19 cellular contexts compared by ENCODE assay signal in the genomic region with DNA sequence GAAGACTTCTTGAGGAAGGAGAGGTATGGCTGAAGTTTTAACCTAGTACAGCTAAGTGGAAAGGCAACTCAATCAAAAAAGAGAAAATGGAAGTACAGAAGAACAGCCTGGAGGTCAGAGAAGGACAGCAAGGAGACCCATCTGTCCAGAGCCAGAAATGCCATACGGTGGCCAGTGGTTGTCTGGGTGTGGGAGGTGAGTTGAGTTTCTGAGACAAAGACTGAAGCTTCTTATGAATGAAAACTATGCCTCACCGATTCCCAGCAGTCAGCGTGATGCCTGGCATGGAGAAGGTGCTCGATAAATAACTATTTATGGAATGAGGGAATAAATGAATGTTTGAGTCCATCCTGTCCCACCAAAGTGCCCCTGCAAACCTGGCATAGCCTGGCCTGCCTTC.
DNase-seq lines count a peak whose midpoint lies in the region; ATAC-seq and TF ChIP-seq lines count a peak whose summit lies in the region.
"Had no signal": no experiment of that assay in that cellular context is flagged by ENCODE, and none has a peak within 500 bp of the region (broad histone marks: within the 10 kb centered on the region; RNA-seq: fewer than 3 reads in every experiment).

No MANE protein-coding gene starts in this region.

- intact Hi-C loops in psoas muscle (cut with DNase I): loop anchor here in 1 of 2 donors (10.0 kb wide), 1 partner anchor 56 kb away; no protein-coding TSS in a partner anchor

- DNase-seq in DMS 273 (lab: John Stamatoyannopoulos, UW; ENCODE audit: unreplicated experiment): peak; percentile 58
- DNase-seq in WERI-Rb-1: peak; percentile 79
- no peak for DNase-seq in glutamatergic neuron
- DNase-seq in pons (ENCODE audit: low spot score): peak; percentile 52
- no peak for DNase-seq in psoas muscle
- no peak for DNase-seq in NCI-H1694 treated with DMSO at 0.1 percent for 48 hours (lab: John Stamatoyannopoulos, UW)
- DNase-seq: Caco-2; CD4-positive, CD25-positive, alpha-beta regulatory T cell; CD8-positive, alpha-beta T cell; DMS53; DMS79 treated with DMSO at 0.1 percent for 48 hours; GF-D8; H9 had no signal

- peaks cover 32% of the 10 kb centered on the region for H3K4me1 Mint-ChIP-seq in glutamatergic neuron (ENCODE audit: low read depth, unreplicated experiment)
- H3K4me1 Mint-ChIP-seq: B cell; CD4-positive, CD25-positive, alpha-beta regulatory T cell had no signal

- peaks cover 12% of the 10 kb centered on the region for H3K36me3 Mint-ChIP-seq in glutamatergic neuron (ENCODE audit: unreplicated experiment)
- H3K36me3 Mint-ChIP-seq: CD4-positive, CD25-positive, alpha-beta regulatory T cell; CD8-positive, alpha-beta T cell had no signal

- peaks cover 4% of the 10 kb centered on the region for H3K27me3 Mint-ChIP-seq in glutamatergic neuron (ENCODE audit: unreplicated experiment)

- no peak for TF ChIP-seq CTCF in WERI-Rb-1 (IDR thresholded peaks at IDR 0.05; ENCODE audit: low read depth, low read length)
- TF ChIP-seq CTCF in glutamatergic neuron (IDR thresholded peaks at IDR 0.05; ENCODE audit: partially characterized antibody, unreplicated experiment): no peak
- no peak for TF ChIP-seq CTCF in psoas muscle (IDR thresholded peaks at IDR 0.05)

- H3K36me3 ChIP-seq in WERI-Rb-1: peaks cover 58% of the 10 kb centered on the region
- no peaks in the 10 kb centered on the region for H3K36me3 ChIP-seq in psoas muscle (ENCODE audit: insufficient read depth in 1 of 2, low read depth in 1 of 2)
- H3K36me3 ChIP-seq: BLaER1 had no signal

- H3K4me1 ChIP-seq in psoas muscle: no peaks in the 10 kb centered on the region
- H3K4me1 ChIP-seq: Caco-2 had no signal

- peak overlapping the region; percentile 90 for H3K27ac ChIP-seq in WERI-Rb-1
- no peak overlapping the region for H3K27ac ChIP-seq in psoas muscle
- H3K27ac ChIP-seq: BLaER1, C4-2B had no signal

- H3K9me3 ChIP-seq in WERI-Rb-1 (ENCODE audit: severe bottlenecking): no peaks in the 10 kb centered on the region
- no peaks in the 10 kb centered on the region for H3K9me3 ChIP-seq in psoas muscle
- H3K9me3 ChIP-seq: Caco-2 had no signal

- WGBS in psoas muscle, 3 donors: 87 to 90% (median 89%) methylated on average over 4 of the region's 4 CpGs

- H3K27me3 ChIP-seq in WERI-Rb-1 (ENCODE audit: insufficient read depth, low read depth, severe bottlenecking): no peaks in the 10 kb centered on the region
- H3K27me3 ChIP-seq in psoas muscle (ENCODE audit: insufficient read depth in 3 of 3, low read length in 2 of 3): no peaks in the 10 kb centered on the region
- H3K27me3 ChIP-seq: BLaER1 had no signal

- H3K4me3 ChIP-seq in WERI-Rb-1 (ENCODE audit: low read depth, low read length) (peak overlapping the region; percentile 1; the same call in 1 of the 2 replicates), psoas muscle (no peak overlapping the region)
- H3K4me3 ChIP-seq: BLaER1, GM23338 had no signal

- no peak for ATAC-seq in psoas muscle
- no peak for ATAC-seq in GM18907 (IDR thresholded peaks at IDR 0.05; ENCODE audit: unreplicated experiment)
- ATAC-seq: CD8-positive, alpha-beta T cell; GM23338; HCT116 had no signal

- H3K27ac Mint-ChIP-seq in glutamatergic neuron (ENCODE audit: unreplicated experiment): peak overlapping the region; percentile 43
- H3K27ac Mint-ChIP-seq: B cell; CD4-positive, CD25-positive, alpha-beta regulatory T cell; CD8-positive, alpha-beta T cell; GM23338; H9 had no signal

- H3K4me3 Mint-ChIP-seq in glutamatergic neuron (ENCODE audit: unreplicated experiment): peak overlapping the region; percentile 23
- H3K4me3 Mint-ChIP-seq: B cell; CD4-positive, CD25-positive, alpha-beta regulatory T cell; CD8-positive, alpha-beta T cell; GM23338; H9 had no signal

- peaks cover 17% of the 10 kb centered on the region for H3K9me3 Mint-ChIP-seq in glutamatergic neuron (ENCODE audit: unreplicated experiment)

Comparison
In these comparisons a context has a peak if more than half of its experiments do, and no peak if none do; other contexts are left out.
1. DNase-seq: peak in DMS 273 (single experiment), WERI-Rb-1 (single experiment) and pons (single experiment); none in glutamatergic neuron (single experiment), psoas muscle (0 of 2) and NCI-H1694 treated with DMSO at 0.1 percent for 48 hours (single experiment).